ENCODE assay signal across 31 cellular contexts in genomic region chr3:49879721-49880120, GRCh38. TPM values are rescaled to one million over a fixed set of nuclear protein-coding genes. Genes with fewer than 3 reads are reported as not detected.
"Had no signal": no experiment of that assay in that cellular context is flagged by ENCODE, and none has a peak within 500 bp of the region (broad histone marks: within the 10 kb centered on the region; RNA-seq: fewer than 3 reads in every experiment).

No MANE protein-coding gene starts in this region.

- H3K27ac Mint-ChIP-seq: activated B cell treated with CpG ODN at 0.5 μM for 24 hours; activated CD4-positive, alpha-beta T cell treated with anti-CD3 and anti-CD28 coated beads, Interleukin-2, amount 10 ng/mL, durations not matched to agents 24 days and 14 days; activated CD8-positive, alpha-beta memory T cell treated with anti-CD3 and anti-CD28 coated beads, Interleukin-2, amount 10 ng/mL, durations not matched to agents 7 days and 5 days; activated naive CD4-positive, alpha-beta T cell treated with anti-CD3 and anti-CD28 coated beads for 36 hours; activated naive CD8-positive, alpha-beta T cell; T-helper 1 cell treated with Interleukin-12 subunit alpha and Interleukin-12 subunit beta and Interleukin-4 antibody, amounts not matched to agents 30 μg/mL and 1 μg/mL, for 36 hours had no signal

- H3K4me3 Mint-ChIP-seq: activated B cell treated with CpG ODN at 0.5 μM for 24 hours; activated CD4-positive, alpha-beta T cell treated with anti-CD3 and anti-CD28 coated beads, Interleukin-2, amount 10 ng/mL, durations not matched to agents 24 days and 14 days; activated CD8-positive, alpha-beta memory T cell treated with anti-CD3 and anti-CD28 coated beads, Interleukin-2, amount 10 ng/mL, durations not matched to agents 7 days and 5 days; activated naive CD4-positive, alpha-beta T cell treated with anti-CD3 and anti-CD28 coated beads for 36 hours; activated naive CD8-positive, alpha-beta T cell; activated T-cell treated with anti-CD3 and anti-CD28 coated beads, Interleukin-2, amount 50 U/mL, for 4 hours; T-helper 1 cell treated with Interleukin-12 subunit alpha and Interleukin-12 subunit beta and Interleukin-4 antibody, amounts not matched to agents 30 μg/mL and 1 μg/mL, for 36 hours had no signal

- H3K36me3 ChIP-seq: brain microvascular endothelial cell, Peyer's patch, SJSA1 had no signal

- H3K9me3 Mint-ChIP-seq: activated B cell treated with CpG ODN at 0.5 μM for 24 hours; activated CD4-positive, alpha-beta T cell treated with anti-CD3 and anti-CD28 coated beads, Interleukin-2, amount 10 ng/mL, durations not matched to agents 24 days and 14 days; activated naive CD4-positive, alpha-beta T cell treated with anti-CD3 and anti-CD28 coated beads for 36 hours; activated T-cell treated with anti-CD3 and anti-CD28 coated beads, Interleukin-2, amount 50 U/mL, for 4 hours; T-helper 1 cell treated with Interleukin-12 subunit alpha and Interleukin-12 subunit beta and Interleukin-4 antibody, amounts not matched to agents 30 μg/mL and 1 μg/mL, for 36 hours had no signal

- H3K27me3 Mint-ChIP-seq: activated CD8-positive, alpha-beta memory T cell treated with anti-CD3 and anti-CD28 coated beads, Interleukin-2, amount 10 ng/mL, durations not matched to agents 7 days and 5 days; activated naive CD8-positive, alpha-beta T cell had no signal

- FAIRE-seq: astrocyte had no signal

- H3K4me3 ChIP-seq: Peyer's patch, SJSA1 had no signal

- H3K4me1 ChIP-seq: SJSA1 had no signal

- H3K4me1 Mint-ChIP-seq: activated B cell treated with CpG ODN at 0.5 μM for 24 hours; activated CD4-positive, alpha-beta T cell treated with anti-CD3 and anti-CD28 coated beads, Interleukin-2, amount 10 ng/mL, durations not matched to agents 24 days and 14 days; activated CD8-positive, alpha-beta memory T cell treated with anti-CD3 and anti-CD28 coated beads, Interleukin-2, amount 10 ng/mL, durations not matched to agents 7 days and 5 days had no signal

- H3K27me3 ChIP-seq: Peyer's patch, SJSA1 had no signal

- H3K36me3 Mint-ChIP-seq: activated CD8-positive, alpha-beta memory T cell treated with anti-CD3 and anti-CD28 coated beads, Interleukin-2, amount 10 ng/mL, durations not matched to agents 7 days and 5 days; activated naive CD8-positive, alpha-beta T cell had no signal

- DNase-seq: activated B cell treated with CpG ODN at 0.5 μM for 24 hours; activated CD4-positive, alpha-beta T cell treated with anti-CD3 and anti-CD28 coated beads for 1 hour; activated CD4-positive, alpha-beta T cell treated with anti-CD3 and anti-CD28 coated beads, Interleukin-2, amount 10 ng/mL, durations not matched to agents 24 days and 14 days; activated CD4-positive, alpha-beta T cell treated with anti-CD3 and anti-CD28 coated beads, Interleukin-2, amount 50 U/mL, for 48 hours; activated CD8-positive, alpha-beta memory T cell treated with anti-CD3 and anti-CD28 coated beads, Interleukin-2, amount 10 ng/mL, durations not matched to agents 7 days and 5 days; activated effector memory CD4-positive, alpha-beta T cell treated with anti-CD3 and anti-CD28 coated beads, Interleukin-2, amount 50 U/mL, for 16 hours; activated naive CD4-positive, alpha-beta T cell treated with anti-CD3 and anti-CD28 coated beads for 36 hours; activated T-cell treated with anti-CD3 and anti-CD28 coated beads, Interleukin-2, amount 50 U/mL, for 4 hours; amygdala; brain microvascular endothelial cell; cerebellar nuclear complex; KG1; NCI-H1048; NCI-H146; NCI-H187 treated with DMSO at 0.1 percent for 48 hours; NCI-H2107; NCI-H2171 treated with DMSO at 0.1 percent for 48 hours; NCI-H226; NCI-H510A treated with DMSO at 0.1 percent for 48 hours; NCI-H69; Peyer's patch; SHP77; SW 1271; T-helper 9 cell had no signal

- H3K9me3 ChIP-seq: Peyer's patch, SJSA1 had no signal

- H3K27ac ChIP-seq: brain microvascular endothelial cell, Peyer's patch, RWPE1, SJSA1 had no signal

RNA-seq across cellular contexts. Expression of gene CAMKV, which starts 10.0 kb away (rescaled TPM):
- total RNA-seq: activated B cell treated with CpG ODN at 0.5 μM for 24 hours; activated CD8-positive, alpha-beta memory T cell treated with anti-CD3 and anti-CD28 coated beads, Interleukin-2, amount 10 ng/mL, durations not matched to agents 7 days and 5 days; cardiac septum; SJSA1 had no signal

RNA-seq across cellular contexts. Expression of gene MST1R, which starts 24.0 kb away (rescaled TPM):
- total RNA-seq: LHCN-M2, SJSA1 had no signal
